ENCODE assay signal across 19 cellular contexts in the genomic region with DNA sequence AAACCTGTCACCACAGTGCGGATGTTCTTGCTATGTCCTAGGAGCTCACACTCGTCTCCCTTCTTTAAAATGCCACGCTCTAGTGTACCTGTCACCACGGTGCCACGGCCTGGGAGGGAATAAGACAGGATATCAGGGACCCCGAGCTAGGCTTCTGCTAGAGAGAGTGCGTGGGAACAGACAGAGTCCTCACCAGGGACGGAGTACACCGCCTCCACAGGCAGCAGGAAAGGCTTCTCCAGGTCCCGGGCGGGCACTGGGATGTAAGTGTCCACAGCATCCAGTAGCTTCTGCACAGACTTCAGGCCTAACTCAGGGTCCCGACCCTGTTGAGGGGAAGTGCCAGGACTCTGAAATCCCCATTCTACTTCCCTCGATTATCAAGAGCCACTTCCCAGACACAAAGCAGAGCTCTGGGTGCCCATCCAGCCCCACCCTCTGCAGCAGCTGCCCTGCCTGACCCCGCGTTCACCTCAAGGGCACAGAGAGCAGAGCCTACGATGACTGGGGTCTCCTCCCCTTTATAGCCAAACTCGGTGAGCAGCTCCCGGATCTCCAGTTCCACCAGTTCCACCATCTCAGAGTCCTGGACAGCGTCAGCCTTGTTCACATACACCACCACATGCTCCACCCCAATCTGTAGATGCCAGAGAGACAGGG. TPM values are rescaled to one million over a fixed set of nuclear protein-coding genes. Genes with fewer than 3 reads are reported as not detected.
DNase-seq lines count a peak whose midpoint lies in the region; ATAC-seq and TF ChIP-seq lines count a peak whose summit lies in the region.
"Had no signal": no experiment of that assay in that cellular context is flagged by ENCODE, and none has a peak within 500 bp of the region (broad histone marks: within the 10 kb centered on the region; RNA-seq: fewer than 3 reads in every experiment).

No MANE protein-coding gene starts in this region.

- H3K27ac ChIP-seq in SK-N-SH (ENCODE audit: low read depth in 2 of 2, low read length in 1 of 2), result no peak overlapping the region
- H3K27ac ChIP-seq: parathyroid adenoma had no signal

- no peak for DNase-seq in SK-N-SH
- DNase-seq in activated naive CD8-positive, alpha-beta T cell treated with anti-CD3 and anti-CD28 coated beads for 36 hours, result no peak
- DNase-seq in sciatic nerve (ENCODE audit: low spot score), result no peak
- DNase-seq in COLO829 (ENCODE audit: low spot score), result no peak
- DNase-seq: 8988T; activated CD4-positive, CD25-positive, alpha-beta regulatory T cell treated with anti-CD3 and anti-CD28 coated beads, Interleukin-2, amount 50 U/mL, for 72 hours; amniotic stem cell; DMS79 treated with DMSO at 0.1 percent for 48 hours; effector memory CD4-positive, alpha-beta T cell; head of caudate nucleus; left ventricle myocardium superior; NCI-H226; stimulated activated CD4-positive, alpha-beta T cell treated with anti-CD3 and anti-CD28 coated beads, Interleukin-4, amount 100 ng/mL, for 4 hours had no signal

- H3K27ac Mint-ChIP-seq in IgD-negative memory B cell (peak overlapping the region in 2 of 3 donors; percentile 13 to 71), nephron (no peak overlapping the region)
- peak overlapping the region; percentile 97 for H3K27ac Mint-ChIP-seq in activated naive CD8-positive, alpha-beta T cell treated with anti-CD3 and anti-CD28 coated beads for 36 hours

- no peaks in the 10 kb centered on the region for H3K9me3 ChIP-seq in SK-N-SH
- H3K9me3 ChIP-seq: suprapubic skin had no signal

- peaks cover 57% of the 10 kb centered on the region for H3K79me2 ChIP-seq in SK-N-SH (ENCODE audit: insufficient read depth)

- H3K4me3 Mint-ChIP-seq in IgD-negative memory B cell, result peak overlapping the region; percentile 55 to 92 (median 70)
- peak overlapping the region; percentile 97 for H3K4me3 Mint-ChIP-seq in activated naive CD8-positive, alpha-beta T cell treated with anti-CD3 and anti-CD28 coated beads for 36 hours
- peak overlapping the region; percentile 95 to 98 (median 98) for H3K4me3 Mint-ChIP-seq in nephron

- H2AFZ ChIP-seq in SK-N-SH (ENCODE audit: low read depth), result no peak overlapping the region
- H2AFZ ChIP-seq: parathyroid adenoma had no signal

- H3K9me2 ChIP-seq in SK-N-SH, result no peaks in the 10 kb centered on the region

- H3K4me3 ChIP-seq in SK-N-SH (ENCODE audit: low read depth in 2 of 2, low read length in 1 of 2), result peak overlapping the region; percentile 91 to 94; a peak in 1 of 4 replicates

- no peak for TF ChIP-seq RAD21 in SK-N-SH (IDR thresholded peaks at IDR 0.05; ENCODE audit: low read length)

- H3K27me3 Mint-ChIP-seq in IgD-negative memory B cell, result no peaks in the 10 kb centered on the region
- H3K27me3 Mint-ChIP-seq in activated naive CD8-positive, alpha-beta T cell treated with anti-CD3 and anti-CD28 coated beads for 36 hours, result no peaks in the 10 kb centered on the region
- H3K27me3 Mint-ChIP-seq in nephron (ENCODE audit: low read depth), result no peaks in the 10 kb centered on the region

- H3K9me3 Mint-ChIP-seq in IgD-negative memory B cell (no peaks in the 10 kb centered on the region), nephron (no peaks in the 10 kb centered on the region)
- H3K9me3 Mint-ChIP-seq in activated naive CD8-positive, alpha-beta T cell treated with anti-CD3 and anti-CD28 coated beads for 36 hours, result no peaks in the 10 kb centered on the region

- no peaks in the 10 kb centered on the region for H4K20me1 ChIP-seq in SK-N-SH (ENCODE audit: insufficient read depth)

- ATAC-seq in SK-N-SH treated with all-trans-retinoic acid at 6 μM for 48 hours (no peak), HG03175 (IDR thresholded peaks at IDR 0.05; ENCODE audit: unreplicated experiment) (no peak), sciatic nerve (no peak)
- ATAC-seq: left ventricle myocardium superior had no signal

- CTCF ChIA-PET in SK-N-SH (lab: Yijun Ruan, JAX), result interaction anchor here (1.0 kb wide), 1 partner anchor 13 kb away, joined by 3 read pairs; no protein-coding TSS in a partner anchor

- POLR2A ChIA-PET in SK-N-SH (lab: Yijun Ruan, JAX), result interaction anchor here (1.6 to 4.0 kb wide), 2 partner anchors 10 to 19 kb away, joined by 7 to 57 read pairs; partner anchors contain the start of gene SH2B1

- peaks cover 21 to 26% of the 10 kb centered on the region in 2 experiments for H3K36me3 ChIP-seq in SK-N-SH (replicated peaks in 1 of 2; ENCODE audit: control insufficient read depth in 1 of 2, insufficient read depth in 2 of 2, low read length in 1 of 2)

- 87% methylated on average over 13 of the region's 19 CpGs for WGBS in SK-N-SH (ENCODE audit: low lambda C conversion rate)

- H3K27me3 ChIP-seq in SK-N-SH (ENCODE audit: insufficient read depth), result no peaks in the 10 kb centered on the region
- H3K27me3 ChIP-seq: suprapubic skin had no signal

- peak overlapping the region; percentile 95 for H3K4me2 ChIP-seq in SK-N-SH

- H3K4me1 ChIP-seq in SK-N-SH (ENCODE audit: control insufficient read depth in 1 of 2, insufficient read depth in 2 of 2, low read depth in 1 of 2, low read length in 1 of 2), result peaks cover 7 to 14% of the 10 kb centered on the region in 2 experiments; a peak in 1 of 4 replicates

- intact Hi-C loops in sciatic nerve (cut with DNase I), result loop anchor here (10.0 kb wide), 1 partner anchor 100 kb away; no protein-coding TSS in a partner anchor

- H3K9ac ChIP-seq in SK-N-SH, result peak overlapping the region; percentile 95; the same call in 1 of the 2 replicates
- H3K9ac ChIP-seq: parathyroid adenoma had no signal

- TF ChIP-seq CTCF in SK-N-SH (IDR thresholded peaks at IDR 0.05) (no peak), nephron (IDR thresholded peaks at IDR 0.05; ENCODE audit: unreplicated experiment in 3 of 3) (no peak)

- TF ChIP-seq EP300 in SK-N-SH (IDR thresholded peaks at IDR 0.05; ENCODE audit: borderline replicate concordance in 1 of 2, low read depth in 1 of 2, low read length in 1 of 2), result no peak

- peaks cover 30% of the 10 kb centered on the region for H3F3A ChIP-seq in SK-N-SH (replicated peaks; ENCODE audit: insufficient read depth)

- H3K4me1 Mint-ChIP-seq in IgD-negative memory B cell (peaks cover 15 to 17% (median 16%) of the 10 kb centered on the region in 3 donors), nephron (peaks cover 19% of the 10 kb centered on the region)
- H3K4me1 Mint-ChIP-seq in activated naive CD8-positive, alpha-beta T cell treated with anti-CD3 and anti-CD28 coated beads for 36 hours, result peaks cover 9% of the 10 kb centered on the region

- peaks cover 3% of the 10 kb centered on the region for H3K36me3 Mint-ChIP-seq in IgD-negative memory B cell
- peaks cover 30% of the 10 kb centered on the region for H3K36me3 Mint-ChIP-seq in activated naive CD8-positive, alpha-beta T cell treated with anti-CD3 and anti-CD28 coated beads for 36 hours
- H3K36me3 Mint-ChIP-seq in nephron (ENCODE audit: low read depth), result peaks cover 35% of the 10 kb centered on the region

TF ChIP-seq in SK-N-SH, 30 proteins besides CTCF, POLR2A, EP300 and RAD21 (continues in another document):
- TF ChIP-seq FOXM1 (IDR thresholded peaks at IDR 0.05; ENCODE audit: low read depth) (no peak), NFIC (IDR thresholded peaks at IDR 0.05; ENCODE audit: borderline replicate concordance) (no peak), TAF1 (IDR thresholded peaks at IDR 0.05; ENCODE audit: borderline replicate concordance, low read depth, low read length) (no peak)

TF ChIP-seq in SK-N-SH treated with all-trans-retinoic acid at 6 μM for 48 hours, 23 proteins besides CTCF, POLR2A, EP300 and RAD21 (continues in another document):
- TF ChIP-seq ZFP30 (CRISPR knock-in tag; IDR thresholded peaks at IDR 0.05), result no peak
- TF ChIP-seq CREB5 (CRISPR knock-in tag; IDR thresholded peaks at IDR 0.05; ENCODE audit: low read depth), result no peak

RNA-seq across cellular contexts. Expression of gene TUFM, which starts 1.8 kb away (rescaled TPM):
- polyA plus RNA-seq in SK-N-SH (2012; rRNA removed) (300 and 358 TPM in 2 replicates), IgD-negative memory B cell (139 TPM)
- 181 and 259 TPM in 2 replicates for polyA plus RNA-seq in SK-N-SH (2012; cell fraction: cytosol; rRNA removed)
- polyA plus RNA-seq in SK-N-SH (2012; cell fraction: nucleus; rRNA removed), result 588 and 631 TPM in 2 replicates
- total RNA-seq in activated naive CD8-positive, alpha-beta T cell treated with anti-CD3 and anti-CD28 coated beads for 36 hours, result 100 to 1,000 TPM; 360 to 382 TPM
- 69.4 TPM for total RNA-seq in sciatic nerve

RNA-seq across cellular contexts. Expression of gene SH2B1, which starts 19.3 kb away (rescaled TPM):
- polyA plus RNA-seq in SK-N-SH (2012; rRNA removed), result 59.8 and 71.1 TPM in 2 replicates
- 20.9 and 31.1 TPM in 2 replicates for polyA plus RNA-seq in SK-N-SH (2012; cell fraction: cytosol; rRNA removed)
- 345 and 349 TPM in 2 replicates for polyA plus RNA-seq in SK-N-SH (2012; cell fraction: nucleus; rRNA removed)
- polyA plus RNA-seq in IgD-negative memory B cell, result 5.2 TPM
- total RNA-seq in activated naive CD8-positive, alpha-beta T cell treated with anti-CD3 and anti-CD28 coated beads for 36 hours, result 10 to 100 TPM; 33.8 to 34.7 TPM
- total RNA-seq in sciatic nerve, result 67.0 TPM

RNA-seq across cellular contexts. Expression of gene ATXN2L, which starts 21.6 kb away (rescaled TPM):
- polyA plus RNA-seq in SK-N-SH (2012; rRNA removed), result 21.5 and 39.2 TPM in 2 replicates
- 27.2 and 36.7 TPM in 2 replicates for polyA plus RNA-seq in SK-N-SH (2012; cell fraction: cytosol; rRNA removed)
- polyA plus RNA-seq in SK-N-SH (2012; cell fraction: nucleus; rRNA removed), result 135 and 234 TPM in 2 replicates
- 35.9 TPM for polyA plus RNA-seq in IgD-negative memory B cell
- 100 to 1,000 TPM; 296 to 308 TPM for total RNA-seq in activated naive CD8-positive, alpha-beta T cell treated with anti-CD3 and anti-CD28 coated beads for 36 hours
- total RNA-seq in sciatic nerve, result 116 TPM

RNA-seq across cellular contexts. Expression of gene ATP2A1, which starts 33.9 kb away (rescaled TPM):
- polyA plus RNA-seq in SK-N-SH (2012; rRNA removed) (3.0 and 3.3 TPM in 2 replicates), IgD-negative memory B cell (not detected)
- 0.93 and 1.2 TPM in 2 replicates for polyA plus RNA-seq in SK-N-SH (2012; cell fraction: cytosol; rRNA removed)
- polyA plus RNA-seq in SK-N-SH (2012; cell fraction: nucleus; rRNA removed), result 23.5 and 27.2 TPM in 2 replicates
- 1 to 10 TPM; 2.0 to 2.8 TPM for total RNA-seq in activated naive CD8-positive, alpha-beta T cell treated with anti-CD3 and anti-CD28 coated beads for 36 hours
- 0.89 TPM for total RNA-seq in sciatic nerve

Comparison
In these comparisons a context has a peak if more than half of its experiments do, and no peak if none do; other contexts are left out.
1. H3K27ac Mint-ChIP-seq: peak in IgD-negative memory B cell (2 of 3) and activated naive CD8-positive, alpha-beta T cell treated with anti-CD3 and anti-CD28 coated beads for 36 hours (single experiment); none in nephron (0 of 3).
2. Peak in every context shown above with its lines, with median percentiles within 50 percentile points of each other: H3K4me3 Mint-ChIP-seq.